15 cellular contexts compared by ENCODE assay signal in the genomic region with DNA sequence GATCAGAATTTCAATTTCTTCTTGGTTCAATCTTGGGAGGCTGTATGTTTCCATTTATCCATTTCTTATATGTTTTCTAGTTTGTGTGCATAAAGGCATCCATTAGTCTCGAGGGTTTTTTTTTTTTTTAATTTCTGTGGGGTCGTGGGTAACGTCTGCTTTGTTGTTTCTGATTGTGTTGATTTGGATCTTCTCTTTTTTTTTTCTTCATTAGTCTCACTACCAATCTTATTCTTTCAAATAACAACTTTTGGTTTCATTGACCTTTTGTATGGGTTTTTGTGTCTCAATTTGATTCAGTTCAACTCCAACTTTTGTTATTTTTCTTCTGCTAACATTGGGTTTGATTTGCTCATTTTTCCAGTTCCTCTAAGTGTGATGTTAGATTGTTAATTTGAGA. TPM values are rescaled to one million over a fixed set of nuclear protein-coding genes. Genes with fewer than 3 reads are reported as not detected.
DNase-seq lines count a peak whose midpoint lies in the region; ATAC-seq lines count a peak whose summit lies in the region.
"Had no signal": no experiment of that assay in that cellular context is flagged by ENCODE, and none has a peak within 500 bp of the region (broad histone marks: within the 10 kb centered on the region; RNA-seq: fewer than 3 reads in every experiment).

No MANE protein-coding gene starts in this region.

- peak overlapping the region; percentile 39 for H3K27ac Mint-ChIP-seq in activated naive CD4-positive, alpha-beta T cell treated with anti-CD3 and anti-CD28 coated beads for 36 hours
- H3K27ac Mint-ChIP-seq in activated CD8-positive, alpha-beta T cell treated with anti-CD3 and anti-CD28 coated beads, Interleukin-2, amount 10 ng/mL, durations not matched to agents 7 days and 5 days = peak overlapping the region; percentile 13
- H3K27ac Mint-ChIP-seq in effector memory CD8-positive, alpha-beta T cell = peak overlapping the region; percentile 52 to 90
- H3K27ac Mint-ChIP-seq in stimulated activated naive CD8-positive, alpha-beta T cell treated with anti-CD3 and anti-CD28 coated beads, Interleukin-15, amount 100 ng/mL, for 72 hours = peak overlapping the region; percentile 55 to 89

- no peak overlapping the region for H3K4me3 Mint-ChIP-seq in activated naive CD4-positive, alpha-beta T cell treated with anti-CD3 and anti-CD28 coated beads for 36 hours
- no peak overlapping the region for H3K4me3 Mint-ChIP-seq in activated CD8-positive, alpha-beta T cell treated with anti-CD3 and anti-CD28 coated beads, Interleukin-2, amount 10 ng/mL, durations not matched to agents 7 days and 5 days
- peak overlapping the region in 1 of 2 donors; percentile 12 for H3K4me3 Mint-ChIP-seq in effector memory CD8-positive, alpha-beta T cell
- H3K4me3 Mint-ChIP-seq in stimulated activated naive CD8-positive, alpha-beta T cell treated with anti-CD3 and anti-CD28 coated beads, Interleukin-15, amount 100 ng/mL, for 72 hours = peak overlapping the region; percentile 60 to 63

- no peak for DNase-seq in activated naive CD4-positive, alpha-beta T cell treated with anti-CD3 and anti-CD28 coated beads for 36 hours
- DNase-seq in activated naive CD4-positive, alpha-beta T cell treated with Interleukin-2 at 50 U/mL for 16 hours = no peak
- no peak for DNase-seq in activated CD8-positive, alpha-beta T cell treated with anti-CD3 and anti-CD28 coated beads, Interleukin-2, amount 10 ng/mL, durations not matched to agents 7 days and 5 days
- no peak for DNase-seq in effector memory CD8-positive, alpha-beta T cell
- no peak for DNase-seq in stimulated activated naive CD8-positive, alpha-beta T cell treated with anti-CD3 and anti-CD28 coated beads, Interleukin-15, amount 100 ng/mL, for 72 hours
- DNase-seq in DMS 273 treated with DMSO at 0.1 percent for 48 hours (lab: John Stamatoyannopoulos, UW) = no peak
- DNase-seq: CD8-positive, alpha-beta memory T cell; HCEC 1CT; MG63; NCI-H1105 treated with DMSO at 0.1 percent for 48 hours; NCI-H187; NCI-H446 treated with DMSO at 0.1 percent for 48 hours; NCI-H748 treated with DMSO at 0.1 percent for 48 hours had no signal

- peaks cover 38% of the 10 kb centered on the region for H3K4me1 Mint-ChIP-seq in activated naive CD4-positive, alpha-beta T cell treated with anti-CD3 and anti-CD28 coated beads for 36 hours (ENCODE audit: low read depth)
- peaks cover 39% of the 10 kb centered on the region for H3K4me1 Mint-ChIP-seq in activated CD8-positive, alpha-beta T cell treated with anti-CD3 and anti-CD28 coated beads, Interleukin-2, amount 10 ng/mL, durations not matched to agents 7 days and 5 days (ENCODE audit: low read depth)
- peaks cover 38 to 41% of the 10 kb centered on the region in 2 donors for H3K4me1 Mint-ChIP-seq in effector memory CD8-positive, alpha-beta T cell (ENCODE audit: low read depth in 2 of 2)
- peaks cover 58% of the 10 kb centered on the region for H3K4me1 Mint-ChIP-seq in stimulated activated naive CD8-positive, alpha-beta T cell treated with anti-CD3 and anti-CD28 coated beads, Interleukin-15, amount 100 ng/mL, for 72 hours

- H3K9me3 Mint-ChIP-seq in activated naive CD4-positive, alpha-beta T cell treated with anti-CD3 and anti-CD28 coated beads for 36 hours = peaks cover 9% of the 10 kb centered on the region
- H3K9me3 Mint-ChIP-seq in activated CD8-positive, alpha-beta T cell treated with anti-CD3 and anti-CD28 coated beads, Interleukin-2, amount 10 ng/mL, durations not matched to agents 7 days and 5 days (ENCODE audit: insufficient read depth) = peaks cover 17% of the 10 kb centered on the region
- peaks cover 0 to 6% of the 10 kb centered on the region in 2 donors for H3K9me3 Mint-ChIP-seq in effector memory CD8-positive, alpha-beta T cell
- peaks cover 12 to 15% of the 10 kb centered on the region in 2 donors for H3K9me3 Mint-ChIP-seq in stimulated activated naive CD8-positive, alpha-beta T cell treated with anti-CD3 and anti-CD28 coated beads, Interleukin-15, amount 100 ng/mL, for 72 hours

- POLR2A ChIA-PET in activated CD8-positive, alpha-beta T cell treated with anti-CD3 and anti-CD28 coated beads, Interleukin-2, amount 10 ng/mL, durations not matched to agents 7 days and 5 days (lab: Charles Lee) = no interaction called here

- peaks cover 33% of the 10 kb centered on the region for H3K36me3 Mint-ChIP-seq in activated naive CD4-positive, alpha-beta T cell treated with anti-CD3 and anti-CD28 coated beads for 36 hours (ENCODE audit: low read depth)
- peaks cover 59% of the 10 kb centered on the region for H3K36me3 Mint-ChIP-seq in activated CD8-positive, alpha-beta T cell treated with anti-CD3 and anti-CD28 coated beads, Interleukin-2, amount 10 ng/mL, durations not matched to agents 7 days and 5 days (ENCODE audit: low read depth)
- H3K36me3 Mint-ChIP-seq in effector memory CD8-positive, alpha-beta T cell (ENCODE audit: insufficient read depth) = peaks cover 4% of the 10 kb centered on the region

- CTCF ChIA-PET in activated naive CD4-positive, alpha-beta T cell treated with anti-CD3 and anti-CD28 coated beads for 36 hours (lab: Charles Lee) = no interaction called here
- CTCF ChIA-PET in activated CD8-positive, alpha-beta T cell treated with anti-CD3 and anti-CD28 coated beads, Interleukin-2, amount 10 ng/mL, durations not matched to agents 7 days and 5 days (lab: Charles Lee) = no interaction called here

- H3K27me3 Mint-ChIP-seq in activated naive CD4-positive, alpha-beta T cell treated with anti-CD3 and anti-CD28 coated beads for 36 hours (ENCODE audit: low read depth) = no peaks in the 10 kb centered on the region
- no peaks in the 10 kb centered on the region for H3K27me3 Mint-ChIP-seq in activated CD8-positive, alpha-beta T cell treated with anti-CD3 and anti-CD28 coated beads, Interleukin-2, amount 10 ng/mL, durations not matched to agents 7 days and 5 days (ENCODE audit: low read depth)
- H3K27me3 Mint-ChIP-seq in effector memory CD8-positive, alpha-beta T cell = no peaks in the 10 kb centered on the region
- H3K27me3 Mint-ChIP-seq in stimulated activated naive CD8-positive, alpha-beta T cell treated with anti-CD3 and anti-CD28 coated beads, Interleukin-15, amount 100 ng/mL, for 72 hours = no peaks in the 10 kb centered on the region
- H3K27me3 Mint-ChIP-seq: CD8-positive, alpha-beta memory T cell had no signal

- no peak for ATAC-seq in activated CD8-positive, alpha-beta T cell treated with anti-CD3 and anti-CD28 coated beads, Interleukin-2, amount 10 ng/mL, durations not matched to agents 7 days and 5 days
- no peak for ATAC-seq in effector memory CD8-positive, alpha-beta T cell (replicated peaks)
- peak; percentile 37 for ATAC-seq in stimulated activated naive CD8-positive, alpha-beta T cell treated with anti-CD3 and anti-CD28 coated beads, Interleukin-15, amount 100 ng/mL, for 72 hours
- no peak for ATAC-seq in GM21737 (IDR thresholded peaks at IDR 0.05; ENCODE audit: unreplicated experiment)
- ATAC-seq: HepG2 had no signal

- intact Hi-C loops in activated naive CD4-positive, alpha-beta T cell treated with anti-CD3 and anti-CD28 coated beads for 36 hours (cut with micrococcal nuclease) = no loop called here

RNA-seq across cellular contexts. Expression of a gene that starts 48.9 kb away (rescaled TPM):
- 10 to 100 TPM; 33.7 to 35.1 TPM for total RNA-seq in activated naive CD4-positive, alpha-beta T cell treated with anti-CD3 and anti-CD28 coated beads for 36 hours
- 10 to 100 TPM; 26.2 to 26.9 TPM for total RNA-seq in activated CD8-positive, alpha-beta T cell treated with anti-CD3 and anti-CD28 coated beads, Interleukin-2, amount 10 ng/mL, durations not matched to agents 7 days and 5 days

Comparison
In these comparisons a context has a peak if more than half of its experiments do, and no peak if none do; other contexts are left out.
1. H3K27ac Mint-ChIP-seq: peak in every context shown above with its lines; median percentile 72 in stimulated activated naive CD8-positive, alpha-beta T cell treated with anti-CD3 and anti-CD28 coated beads, Interleukin-15, amount 100 ng/mL, for 72 hours; 71 in effector memory CD8-positive, alpha-beta T cell; 39 in activated naive CD4-positive, alpha-beta T cell treated with anti-CD3 and anti-CD28 coated beads for 36 hours; 13 in activated CD8-positive, alpha-beta T cell treated with anti-CD3 and anti-CD28 coated beads, Interleukin-2, amount 10 ng/mL, durations not matched to agents 7 days and 5 days.
2. H3K4me3 Mint-ChIP-seq: peak in stimulated activated naive CD8-positive, alpha-beta T cell treated with anti-CD3 and anti-CD28 coated beads, Interleukin-15, amount 100 ng/mL, for 72 hours (2 of 2); none in activated naive CD4-positive, alpha-beta T cell treated with anti-CD3 and anti-CD28 coated beads for 36 hours (single experiment) and activated CD8-positive, alpha-beta T cell treated with anti-CD3 and anti-CD28 coated beads, Interleukin-2, amount 10 ng/mL, durations not matched to agents 7 days and 5 days (single experiment).